8 cellular contexts compared by ENCODE assay signal in the genomic region with DNA sequence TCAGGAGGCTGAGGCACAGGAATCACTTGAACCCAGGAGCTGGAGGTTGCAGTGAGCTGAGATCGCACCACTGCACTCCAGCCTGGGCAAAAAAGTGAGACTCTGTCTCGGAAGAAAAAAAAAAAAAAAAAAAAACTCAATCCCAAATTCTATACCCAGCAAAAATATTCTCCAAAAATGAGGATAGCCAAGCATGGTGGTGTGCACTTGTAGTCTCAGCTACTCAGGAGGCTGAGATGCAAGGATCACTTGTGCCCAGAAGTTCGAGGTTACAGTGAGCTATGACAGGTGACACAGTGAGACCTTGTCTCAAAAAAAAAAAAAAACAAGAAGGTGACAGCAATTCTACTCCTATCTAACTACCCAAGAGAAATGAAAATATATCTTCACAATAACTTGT.
"Had no signal": no experiment of that assay in that cellular context is flagged by ENCODE, and none has a peak within 500 bp of the region (broad histone marks: within the 10 kb centered on the region; RNA-seq: fewer than 3 reads in every experiment).

No MANE protein-coding gene starts in this region.

- FAIRE-seq: HepG2, HTR-8/SVneo had no signal

- ATAC-seq: HepG2 had no signal

- H3K27ac ChIP-seq: HL-60, KMS-11 had no signal

- H3K4me2 ChIP-seq: KMS-11 had no signal

- H3K27me3 Mint-ChIP-seq: IgD-negative memory B cell had no signal

- DNase-seq: IMR-90, KBM-7, KG1 had no signal

- H3K27ac Mint-ChIP-seq: IgD-negative memory B cell had no signal

- H3K9ac ChIP-seq: KMS-11 had no signal
